ENCODE assay signal across 16 cellular contexts in the genomic region with DNA sequence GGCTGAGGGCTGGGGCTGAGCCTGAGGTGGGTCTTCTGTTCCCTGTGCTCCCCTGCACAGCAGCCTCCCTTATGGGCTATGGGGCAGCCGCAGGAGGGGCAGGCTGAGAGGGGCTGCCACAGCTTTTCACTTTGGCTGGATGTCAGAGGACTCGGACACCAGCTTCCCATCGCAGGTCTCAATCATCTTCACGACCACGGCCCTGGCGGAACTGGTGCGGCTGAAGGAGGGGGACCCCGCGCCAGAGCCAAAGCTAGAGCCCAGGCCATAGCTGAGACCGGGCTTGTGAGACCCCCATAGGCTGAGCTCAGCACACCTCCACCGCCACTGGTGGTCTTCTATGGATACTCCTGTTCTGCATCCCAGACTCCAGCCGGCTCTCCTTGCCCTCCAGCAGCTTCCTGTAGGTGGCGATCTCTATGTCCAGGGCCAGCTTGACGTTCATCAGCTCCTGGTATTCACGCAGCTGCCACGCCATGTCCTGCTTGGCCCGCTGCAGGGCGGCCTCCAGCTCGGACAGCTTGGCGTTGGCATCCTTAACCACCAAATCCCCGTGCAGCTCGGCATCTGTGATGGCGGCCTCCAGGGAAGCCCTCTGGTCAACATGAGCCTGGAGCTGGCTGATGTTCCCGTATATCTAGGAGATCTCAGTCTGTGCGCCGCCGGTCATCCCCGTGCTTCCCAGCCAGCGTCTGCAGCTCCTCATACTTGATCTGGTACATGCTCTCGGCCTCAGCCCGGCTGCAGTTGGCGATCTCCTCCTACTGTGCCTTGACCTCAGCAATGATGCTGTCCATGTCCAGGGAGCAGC.
"Had no signal": no experiment of that assay in that cellular context is flagged by ENCODE, and none has a peak within 500 bp of the region (broad histone marks: within the 10 kb centered on the region; RNA-seq: fewer than 3 reads in every experiment).

No MANE protein-coding gene starts in this region.

- H2AFZ ChIP-seq: hepatocyte had no signal

- H3K4me3 ChIP-seq: dorsolateral prefrontal cortex, hepatocyte, mucosa of descending colon, skin epidermis, tibial nerve had no signal

- H3K4me1 ChIP-seq: tibial nerve had no signal

- H3K27ac ChIP-seq: dorsolateral prefrontal cortex, hepatocyte, skin epidermis, tibial nerve had no signal

- H3K4me2 ChIP-seq: hepatocyte had no signal

- H3K36me3 ChIP-seq: tibial nerve had no signal

- H3K9me3 ChIP-seq: mucosa of descending colon, tibial nerve had no signal

- FAIRE-seq: astrocyte, bronchial epithelial cell, keratinocyte had no signal

- DNase-seq: activated CD4-positive, alpha-beta T cell treated with anti-CD3 and anti-CD28 coated beads for 4 hours; activated CD8-positive, alpha-beta T cell treated with anti-CD3 and anti-CD28 coated beads for 36 hours; activated gamma-delta T cell; activated T-cell treated with anti-CD3 and anti-CD28 coated beads, Interleukin-2, amount 50 U/mL, for 4 hours; dorsolateral prefrontal cortex; mammary epithelial cell; naive thymus-derived CD4-positive, alpha-beta T cell; stimulated activated CD4-positive, alpha-beta T cell treated with anti-CD3 and anti-CD28 coated beads, Interleukin-4, amount 100 ng/mL, for 24 hours; stimulated activated naive CD4-positive, alpha-beta T cell had no signal

- H3K27me3 ChIP-seq: tibial nerve had no signal

- H3K79me2 ChIP-seq: hepatocyte had no signal
